In genomic region chr5:128536861-128537305, GRCh38 we compare ENCODE assay signal across 10 cellular contexts. TPM values are rescaled to one million over a fixed set of nuclear protein-coding genes. Genes with fewer than 3 reads are reported as not detected.
DNase-seq lines count a peak whose midpoint lies in the region; ATAC-seq, FAIRE-seq and TF ChIP-seq lines count a peak whose summit lies in the region.
"Had no signal": no experiment of that assay in that cellular context is flagged by ENCODE, and none has a peak within 500 bp of the region (broad histone marks: within the 10 kb centered on the region; RNA-seq: fewer than 3 reads in every experiment).

No MANE protein-coding gene starts in this region.

- no peak for ATAC-seq in A549
- ATAC-seq in mucosa of descending colon = no peak

- TF ChIP-seq RAD21 in A549 (conservative IDR thresholded peaks at IDR 0.05 in 1 of 2, IDR thresholded peaks at IDR 0.05 in 1 of 2) = no peak

- CTCF ChIA-PET in A549 (lab: Yijun Ruan, JAX) = interaction anchor here (1.8 kb wide), 1 partner anchor 38 kb away, joined by 5 read pairs; no protein-coding TSS in a partner anchor
- CTCF ChIA-PET in OCI-LY7 (lab: Charles Lee; ENCODE audit: unreplicated experiment) = no interaction called here

- peaks cover 24% of the 10 kb centered on the region; the same call in 2 of the 3 replicates for H3K4me1 ChIP-seq in A549
- H3K4me1 ChIP-seq in mucosa of descending colon (ENCODE audit: low read depth) = peaks cover 10% of the 10 kb centered on the region
- H3K4me1 ChIP-seq in OCI-LY7 (ENCODE audit: insufficient read depth, low read length, poor library complexity, severe bottlenecking) = no peaks in the 10 kb centered on the region

- peak overlapping the region; percentile 84 for H3K4me3 ChIP-seq in A549
- peak overlapping the region; percentile 62 for H3K4me3 ChIP-seq in NB4 (ENCODE audit: low read depth, low read length)
- H3K4me3 ChIP-seq in epithelial cell of esophagus (ENCODE audit: low read length) = peak overlapping the region; percentile 59
- H3K4me3 ChIP-seq in mucosa of descending colon = peak overlapping the region; percentile 9
- no peak overlapping the region for H3K4me3 ChIP-seq in OCI-LY7 (ENCODE audit: low read depth, low read length, poor library complexity, severe bottlenecking)

- H3K36me3 ChIP-seq in mucosa of descending colon (ENCODE audit: low read depth) (no peaks in the 10 kb centered on the region), OCI-LY7 (ENCODE audit: insufficient read depth, low read length) (no peaks in the 10 kb centered on the region)

- no peak overlapping the region for H2AFZ ChIP-seq in OCI-LY7 (ENCODE audit: low read length)

- POLR2A ChIA-PET in A549 (lab: Yijun Ruan, JAX) (no interaction called here), OCI-LY7 (lab: Charles Lee) (no interaction called here)

- TF ChIP-seq POLR2A in A549 (IDR thresholded peaks at IDR 0.05; ENCODE audit: low read length) (no peak), NB4 (IDR thresholded peaks at IDR 0.05; ENCODE audit: extremely low read depth, insufficient read length) (no peak)

- no peaks in the 10 kb centered on the region for H3K9me3 ChIP-seq in A549
- H3K9me3 ChIP-seq in mucosa of descending colon = no peaks in the 10 kb centered on the region
- H3K9me3 ChIP-seq in OCI-LY7 (ENCODE audit: low read length) = no peaks in the 10 kb centered on the region

- BruUV-seq in OCI-LY7 (replicated peaks; lab: Mats Ljungman, UMichigan) = no TSS peak

- H3K27ac ChIP-seq in A549 (peak overlapping the region; percentile 89 to 93), OCI-LY7 (ENCODE audit: low read depth, low read length, poor library complexity, severe bottlenecking) (no peak overlapping the region)

- intact Hi-C loops in mucosa of descending colon (cut with DNase I, micrococcal nuclease) = no loop called here
- intact Hi-C loops in OCI-LY7 (cut with micrococcal nuclease; ENCODE audit: unreplicated experiment) = no loop called here
- intact Hi-C loops in head of caudate nucleus (cut with DNase I) = no loop called here

- no peak for DNase-seq in A549 (ENCODE audit: low read depth in 1 of 2, low spot score in 1 of 2)
- no peak for DNase-seq in NB4 (ENCODE audit: low read depth)
- DNase-seq in epithelial cell of esophagus (ENCODE audit: low read depth) = peak; percentile 59
- DNase-seq in mucosa of descending colon = peak in 1 of 3 donors; percentile 36
- DNase-seq in stimulated activated CD4-positive, alpha-beta T cell treated with anti-CD3 and anti-CD28 coated beads, Interleukin-2, amount 100 ng/mL, for 48 hours = no peak
- DNase-seq in OCI-LY7 (ENCODE audit: low spot score) = no peak
- no peak for DNase-seq in head of caudate nucleus
- no peak for DNase-seq in HuH-7.5 (ENCODE audit: low spot score)
- DNase-seq: activated effector memory CD4-positive, alpha-beta T cell treated with Interleukin-2 at 50 U/mL for 16 hours; CD4-positive, alpha-beta memory T cell had no signal

- H3K79me2 ChIP-seq in OCI-LY7 (ENCODE audit: insufficient read depth, low read depth, low read length) = no peaks in the 10 kb centered on the region

- no peak for TF ChIP-seq CTCF in A549 (IDR thresholded peaks at IDR 0.05)
- TF ChIP-seq CTCF in NB4 (IDR thresholded peaks at IDR 0.05; ENCODE audit: low read depth, low read length) = no peak
- TF ChIP-seq CTCF in epithelial cell of esophagus (IDR thresholded peaks at IDR 0.05; ENCODE audit: insufficient read depth, low read depth, low read length, missing control alignments) = peak; percentile 9
- TF ChIP-seq CTCF in mucosa of descending colon (IDR thresholded peaks at IDR 0.05) = no peak
- no peak for TF ChIP-seq CTCF in OCI-LY7 (conservative IDR thresholded peaks at IDR 0.05; ENCODE audit: low read length)

- no peaks in the 10 kb centered on the region for H4K20me1 ChIP-seq in OCI-LY7 (ENCODE audit: insufficient read depth, low read length)

- H3K4me2 ChIP-seq in A549 = peak overlapping the region; percentile 86
- no peak overlapping the region for H3K4me2 ChIP-seq in OCI-LY7 (ENCODE audit: low read length)

- TF ChIP-seq EP300 in A549 (IDR thresholded peaks at IDR 0.05) = no peak

- WGBS in A549 (ENCODE audit: missing lambda C conversion rate) = 84% methylated on average over 21 of the region's 34 CpGs

- H3K9me2 ChIP-seq in OCI-LY7 (ENCODE audit: insufficient read depth, low read length) = no peaks in the 10 kb centered on the region

- FAIRE-seq in A549 (lab: Jason Lieb, UNC) = no peak

TF ChIP-seq in A549, 52 proteins besides CTCF, POLR2A, EP300 and RAD21:
- TF ChIP-seq HOXB13 (CRISPR knock-in tag; IDR thresholded peaks at IDR 0.05; ENCODE audit: low read depth) (no peak), NFE2L2 (conservative IDR thresholded peaks at IDR 0.05; ENCODE audit: low read length) (no peak), EHF (CRISPR knock-in tag; IDR thresholded peaks at IDR 0.05) (no peak), HDAC2 (IDR thresholded peaks at IDR 0.05) (no peak), MYC (IDR thresholded peaks at IDR 0.05; ENCODE audit: borderline replicate concordance, low read length) (no peak), CHD4 (IDR thresholded peaks at IDR 0.05; ENCODE audit: borderline replicate concordance) (no peak), CEBPB (IDR thresholded peaks at IDR 0.05) (no peak), ZC3H11A (IDR thresholded peaks at IDR 0.05) (no peak), ZFP36 (IDR thresholded peaks at IDR 0.05; ENCODE audit: borderline replicate concordance, partially characterized antibody) (no peak), ZNF302 (CRISPR knock-in tag; IDR thresholded peaks at IDR 0.05) (no peak), HES2 (IDR thresholded peaks at IDR 0.05) (no peak), RNF2 (IDR thresholded peaks at IDR 0.05; ENCODE audit: borderline replicate concordance, low read depth) (no peak), SMC3 (IDR thresholded peaks at IDR 0.05) (no peak), HEYL (CRISPR knock-in tag; IDR thresholded peaks at IDR 0.05) (no peak), HOXA7 (CRISPR knock-in tag; IDR thresholded peaks at IDR 0.05) (no peak), ATOH8 (CRISPR knock-in tag; IDR thresholded peaks at IDR 0.05; ENCODE audit: low read depth) (no peak), HOXB5 (CRISPR knock-in tag; IDR thresholded peaks at IDR 0.05) (no peak)
- TF ChIP-seq, protein P1, sequence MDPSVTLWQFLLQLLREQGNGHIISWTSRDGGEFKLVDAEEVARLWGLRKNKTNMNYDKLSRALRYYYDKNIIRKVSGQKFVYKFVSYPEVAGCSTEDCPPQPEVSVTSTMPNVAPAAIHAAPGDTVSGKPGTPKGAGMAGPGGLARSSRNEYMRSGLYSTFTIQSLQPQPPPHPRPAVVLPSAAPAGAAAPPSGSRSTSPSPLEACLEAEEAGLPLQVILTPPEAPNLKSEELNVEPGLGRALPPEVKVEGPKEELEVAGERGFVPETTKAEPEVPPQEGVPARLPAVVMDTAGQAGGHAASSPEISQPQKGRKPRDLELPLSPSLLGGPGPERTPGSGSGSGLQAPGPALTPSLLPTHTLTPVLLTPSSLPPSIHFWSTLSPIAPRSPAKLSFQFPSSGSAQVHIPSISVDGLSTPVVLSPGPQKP (IDR thresholded peaks at IDR 0.05; ENCODE audit: low read depth, low read length) = no peak
- TF ChIP-seq, protein P2, sequence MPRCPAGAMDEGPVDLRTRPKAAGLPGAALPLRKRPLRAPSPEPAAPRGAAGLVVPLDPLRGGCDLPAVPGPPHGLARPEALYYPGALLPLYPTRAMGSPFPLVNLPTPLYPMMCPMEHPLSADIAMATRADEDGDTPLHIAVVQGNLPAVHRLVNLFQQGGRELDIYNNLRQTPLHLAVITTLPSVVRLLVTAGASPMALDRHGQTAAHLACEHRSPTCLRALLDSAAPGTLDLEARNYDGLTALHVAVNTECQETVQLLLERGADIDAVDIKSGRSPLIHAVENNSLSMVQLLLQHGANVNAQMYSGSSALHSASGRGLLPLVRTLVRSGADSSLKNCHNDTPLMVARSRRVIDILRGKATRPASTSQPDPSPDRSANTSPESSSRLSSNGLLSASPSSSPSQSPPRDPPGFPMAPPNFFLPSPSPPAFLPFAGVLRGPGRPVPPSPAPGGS (IDR thresholded peaks at IDR 0.05) = no peak

RNA-seq across cellular contexts. Expression of gene FBN2, which starts 1.2 kb away (rescaled TPM):
- polyA plus RNA-seq in A549 (2011; rRNA removed) (22.2 and 28.3 TPM in 2 replicates), A549 (2017; fragmentation: RNase III; extraction: RNeasy Plus Mini Kit Qiagen cat#74134 plus additional on column Dnase treatment) (22.4 to 30.8 TPM (median 22.7 TPM) in 3 replicates)
- polyA plus RNA-seq in A549 (2012; cell fraction: cytosol; rRNA removed) = 7.4 and 8.9 TPM in 2 replicates
- 27.5 and 38.7 TPM in 2 replicates for polyA plus RNA-seq in A549 (2012; cell fraction: nucleus; rRNA removed)
- polyA minus RNA-seq in A549 (2011; rRNA and poly(A)+ RNA removed) = 83.9 and 89.5 TPM in 2 replicates
- total RNA-seq in mucosa of descending colon (1 to 10 TPM; 1.0 to 5.8 (median 1.6) TPM), OCI-LY7 (2022) (not detected in 2 replicates)
- not detected in 2 replicates for total RNA-seq in OCI-LY7 (2014; rRNA removed; shearing (Covaris generic))
- polyA plus RNA-seq: CD4-positive, alpha-beta memory T cell had no signal
